11 cellular contexts compared by ENCODE assay signal in the genomic region with DNA sequence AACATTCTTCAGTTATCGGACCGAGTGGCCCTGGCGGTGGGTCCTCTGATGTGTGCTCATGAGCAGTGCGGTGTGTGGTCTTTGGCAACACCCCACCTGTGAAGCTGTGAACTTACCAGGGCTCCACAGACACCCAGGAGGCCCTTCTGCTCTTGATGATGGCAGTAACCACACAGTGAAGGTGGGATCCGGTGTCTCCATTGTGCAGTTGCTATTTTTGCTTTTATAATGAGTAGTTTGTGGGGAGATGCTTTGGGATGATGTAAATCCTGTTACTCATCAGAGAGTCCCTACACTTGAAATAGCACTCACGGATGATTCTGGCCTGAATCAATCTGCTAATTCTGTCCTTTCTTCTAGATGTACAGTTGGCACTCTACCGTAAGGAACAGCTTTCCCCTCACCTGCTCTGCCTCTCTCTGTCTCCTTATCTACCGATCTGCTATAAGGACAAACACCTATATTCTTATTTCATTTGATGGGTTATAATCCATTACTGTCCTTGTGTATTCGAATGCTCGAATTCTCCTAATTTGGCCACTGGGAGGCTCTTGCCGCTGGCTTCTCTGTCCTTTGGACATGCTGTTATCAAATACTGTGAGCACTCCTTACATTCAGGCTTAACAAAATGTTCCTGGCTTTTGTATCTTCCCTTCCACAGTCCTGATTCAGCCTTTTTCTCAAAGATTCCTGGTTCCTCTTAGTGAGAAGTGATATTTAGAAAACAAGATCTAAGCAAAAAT. TPM values are rescaled to one million over a fixed set of nuclear protein-coding genes. Genes with fewer than 3 reads are reported as not detected.
DNase-seq lines count a peak whose midpoint lies in the region; ATAC-seq, FAIRE-seq and TF ChIP-seq lines count a peak whose summit lies in the region.
"Had no signal": no experiment of that assay in that cellular context is flagged by ENCODE, and none has a peak within 500 bp of the region (broad histone marks: within the 10 kb centered on the region; RNA-seq: fewer than 3 reads in every experiment).

No MANE protein-coding gene starts in this region.

- H3K14ac ChIP-seq in IMR-90 (replicated peaks; ENCODE audit: low read depth, low read length) = peak overlapping the region; percentile 45; the same call in 1 of the 2 replicates

- H3K27me3 ChIP-seq in BJ (ENCODE audit: control insufficient read depth, insufficient read depth, low read length) = no peaks in the 10 kb centered on the region
- H3K27me3 ChIP-seq in IMR-90 (ENCODE audit: control insufficient read depth, insufficient read depth, low read length) = no peaks in the 10 kb centered on the region
- H3K27me3 ChIP-seq in bronchial epithelial cell (ENCODE audit: control insufficient read depth, insufficient read depth, low read length) = no peaks in the 10 kb centered on the region
- no peaks in the 10 kb centered on the region for H3K27me3 ChIP-seq in neural cell (ENCODE audit: insufficient read depth, low read depth, low read length)

- peak overlapping the region; percentile 95 for H2BK5ac ChIP-seq in IMR-90 (ENCODE audit: low read depth, low read length, poor library complexity, severe bottlenecking)

- H3K9me2 ChIP-seq in neural cell (ENCODE audit: insufficient read depth, low read length) = no peaks in the 10 kb centered on the region

- CTCF ChIA-PET in BJ (lab: Yijun Ruan, JAX) = interaction anchor here (0.7 to 1.5 kb wide), 2 partner anchors 11 to 14 kb away, joined by 3 read pairs; no protein-coding TSS in a partner anchor
- CTCF ChIA-PET in IMR-90 (lab: Yijun Ruan, JAX) = no interaction called here

- H2BK120ac ChIP-seq in IMR-90 (ENCODE audit: low read depth, low read length) = peak overlapping the region; percentile 81

- no peaks in the 10 kb centered on the region for H3F3A ChIP-seq in neural cell (ENCODE audit: insufficient read depth, low read length, poor library complexity, severe bottlenecking)

- peak overlapping the region; percentile 44; the same call in 1 of the 2 replicates for H3K23ac ChIP-seq in IMR-90 (ENCODE audit: low read depth, low read length)

- H3K9me3 ChIP-seq in IMR-90 (ENCODE audit: control insufficient read depth, insufficient read depth, low read length) = peaks cover 1% of the 10 kb centered on the region; the same call in 1 of the 2 replicates
- H3K9me3 ChIP-seq in neural cell (ENCODE audit: low read length) = no peaks in the 10 kb centered on the region

- H4K20me1 ChIP-seq in IMR-90 (ENCODE audit: insufficient read depth, low read length) (no peaks in the 10 kb centered on the region), neural cell (ENCODE audit: insufficient read depth) (no peaks in the 10 kb centered on the region)

- in situ Hi-C loops in IMR-90 (cut with MboI; ENCODE audit: low sequenced_read_pairs) = loop anchor here (10.0 kb wide), 2 partner anchors 455 to 675 kb away; no protein-coding TSS in a partner anchor

- H3K4ac ChIP-seq in IMR-90 (ENCODE audit: low read depth, low read length) = peak overlapping the region; percentile 75

- peak overlapping the region; percentile 90; the same call in 1 of the 2 replicates for H3K18ac ChIP-seq in IMR-90 (ENCODE audit: low read depth, low read length)

- peak overlapping the region; percentile 83 for H2AFZ ChIP-seq in IMR-90 (replicated peaks; ENCODE audit: low read length, poor library complexity)
- H2AFZ ChIP-seq in neural cell (ENCODE audit: low read depth, low read length) = no peak overlapping the region

- peaks cover 13 to 20% of the 10 kb centered on the region in 2 experiments; a peak in 3 of 4 replicates for H3K79me1 ChIP-seq in IMR-90 (ENCODE audit: low read depth in 1 of 2, low read length in 2 of 2)

- H3K4me2 ChIP-seq in IMR-90 (ENCODE audit: low read depth, low read length) (peak overlapping the region; percentile 75; the same call in 1 of the 2 replicates), neural cell (ENCODE audit: low read length) (no peak overlapping the region)

- H3K27ac ChIP-seq in IMR-90 (ENCODE audit: insufficient read depth, low read length) (peak overlapping the region; percentile 50; the same call in 1 of the 2 replicates), neural cell (ENCODE audit: low read length) (peak overlapping the region; percentile 34)

- H3K4me3 ChIP-seq in BJ (ENCODE audit: low read depth, low read length) = no peak overlapping the region
- H3K4me3 ChIP-seq in IMR-90 (ENCODE audit: insufficient read depth, low read depth, low read length) = no peak overlapping the region
- H3K4me3 ChIP-seq in bronchial epithelial cell (ENCODE audit: low read depth, low read length) = no peak overlapping the region
- H3K4me3 ChIP-seq in neural cell (ENCODE audit: low read length) = no peak overlapping the region

- peak overlapping the region; percentile 70 for H4K91ac ChIP-seq in IMR-90 (ENCODE audit: insufficient read depth, low read depth, low read length)

- H4K5ac ChIP-seq in IMR-90 (ENCODE audit: low read depth, low read length) = peak overlapping the region; percentile 60; the same call in 1 of the 2 replicates

- FAIRE-seq in bronchial epithelial cell (lab: Jason Lieb, UNC) = no peak
- FAIRE-seq: colon had no signal

- peaks cover 14% of the 10 kb centered on the region for H3K4me1 ChIP-seq in IMR-90 (ENCODE audit: control insufficient read depth, insufficient read depth, low read length)

- TF ChIP-seq RAD21 in IMR-90 (IDR thresholded peaks at IDR 0.05; ENCODE audit: low read length) (no peak; the same call in 1 of the 2 replicates), neural cell (conservative IDR thresholded peaks at IDR 0.05) (no peak)

- TF ChIP-seq EP300 in neural cell (conservative IDR thresholded peaks at IDR 0.05; ENCODE audit: poor library complexity, severe bottlenecking) = no peak

- peak overlapping the region in 1 of 2 experiments; percentile 72; a peak in 1 of 4 replicates for H4K8ac ChIP-seq in IMR-90 (ENCODE audit: low read depth in 2 of 2, low read length in 2 of 2)

- 94% methylated on average over 3 of the region's 11 CpGs; no CpG with 5 or more reads in 1 of the 2 experiments for whole genome bisulfite sequencing in IMR-90 (ENCODE audit: extremely low coverage in 2 of 2, insufficient read length in 1 of 2), 2 experiments

- BruUV-seq in IMR-90 (replicated peaks; lab: Mats Ljungman, UMichigan) = no TSS peak

- peak; percentile 56 for DNase-seq in BJ (ENCODE audit: low read depth)
- DNase-seq in IMR-90 = peak; percentile 91
- peak; percentile 19 for DNase-seq in bronchial epithelial cell (ENCODE audit: low read depth)
- DNase-seq in Ammon's horn (ENCODE audit: low spot score) = no peak
- DNase-seq in activated T-cell treated with anti-CD3 and anti-CD28 coated beads for 4 hours = no peak
- DNase-seq: NCI-H2227 treated with DMSO at 0.1 percent for 48 hours, SHP77 had no signal

- H2BK20ac ChIP-seq in IMR-90 (ENCODE audit: low read depth, low read length) = peak overlapping the region; percentile 78

- intact Hi-C loops in IMR-90 (cut with micrococcal nuclease) = loop anchor here (5.0 kb wide), 1 partner anchor 682 kb away; the partner anchor contains the start of gene SEMA5A

- H2AK9ac ChIP-seq in IMR-90 (replicated peaks; ENCODE audit: low read depth, low read length, poor library complexity) = no peak overlapping the region

- H3K36me3 ChIP-seq in BJ (ENCODE audit: control insufficient read depth, insufficient read depth, low read length) (no peaks in the 10 kb centered on the region), IMR-90 (ENCODE audit: control insufficient read depth, insufficient read depth, low read length) (no peaks in the 10 kb centered on the region), bronchial epithelial cell (ENCODE audit: control insufficient read depth, insufficient read depth, low read length) (peaks cover 3% of the 10 kb centered on the region), neural cell (ENCODE audit: insufficient read depth, low read length) (no peaks in the 10 kb centered on the region)

- TF ChIP-seq CTCF in BJ (IDR thresholded peaks at IDR 0.05; ENCODE audit: insufficient read depth, low read depth, low read length) (peak; percentile 52), IMR-90 (conservative IDR thresholded peaks at IDR 0.05; ENCODE audit: low read depth, low read length) (0 out of 2 replicates have a peak, but pooled peaks have one; percentile 18), bronchial epithelial cell (IDR thresholded peaks at IDR 0.05; ENCODE audit: insufficient read depth, low read length, severe bottlenecking) (no peak), neural cell (IDR thresholded peaks at IDR 0.05; ENCODE audit: poor library complexity, severe bottlenecking) (no peak)

- H3K79me2 ChIP-seq in neural cell (replicated peaks; ENCODE audit: insufficient read depth, low read length) = no peaks in the 10 kb centered on the region

- no peak overlapping the region; the same call in 1 of the 2 replicates for H3K56ac ChIP-seq in IMR-90 (ENCODE audit: extremely low read depth, insufficient read depth, low read length)

- POLR2A ChIA-PET in BJ (lab: Charles Lee) (no interaction called here), IMR-90 (lab: Charles Lee; ENCODE audit: unreplicated experiment) (no interaction called here)

- peak overlapping the region; percentile 72 for H2AK5ac ChIP-seq in IMR-90 (ENCODE audit: low read depth, low read length)

- peak; percentile 37; the same call in 1 of the 2 replicates for TF ChIP-seq POLR2A in IMR-90 (IDR thresholded peaks at IDR 0.05; ENCODE audit: low read depth, low read length)

- dilution Hi-C loops in IMR-90 (cut with HindIII; ENCODE audit: low sequenced_read_pairs, unreplicated experiment) = no loop called here

- H3K9me1 ChIP-seq in IMR-90 (ENCODE audit: insufficient read depth, low read length) = peaks cover 17% of the 10 kb centered on the region

- H3K9ac ChIP-seq in IMR-90 (ENCODE audit: low read depth, low read length) (no peak overlapping the region; the same call in 1 of the 2 replicates), neural cell (ENCODE audit: low read length) (no peak overlapping the region)

- ATAC-seq in IMR-90 (ENCODE audit: low read depth) (peak; percentile 23), GM18867 (IDR thresholded peaks at IDR 0.05; ENCODE audit: unreplicated experiment) (no peak), GM21619 (IDR thresholded peaks at IDR 0.05; ENCODE audit: unreplicated experiment) (no peak)

- H2BK15ac ChIP-seq in IMR-90 (ENCODE audit: low read depth, low read length) = peak overlapping the region; percentile 75; the same call in 2 of the 3 replicates

RNA-seq across cellular contexts. Expression of gene ATPSCKMT, which starts 20.2 kb away (rescaled TPM):
- polyA plus RNA-seq in BJ (2011; rRNA removed) (20.6 and 28.6 TPM in 2 replicates), IMR-90 (2012; rRNA removed) (17.3 and 29.8 TPM in 2 replicates), neural cell (69.5 and 72.9 TPM in 2 replicates)
- polyA minus RNA-seq in BJ (2011; rRNA and poly(A)+ RNA removed) = 6.5 and 12.9 TPM in 2 replicates
- total RNA-seq in IMR-90 (2012; rRNA removed) (33.9 and 65.8 TPM in 2 replicates), bronchial epithelial cell (17.8 and 20.3 TPM in 2 replicates)
- polyA plus RNA-seq in IMR-90 (2012; cell fraction: cytosol; rRNA removed) = 6.3 and 13.7 TPM in 2 replicates
- polyA plus RNA-seq in IMR-90 (2012; cell fraction: nucleus; rRNA removed; ENCODE audit: low replicate concordance) = 7.8 and 33.3 TPM in 2 replicates
- polyA minus RNA-seq in neural cell = 59.4 and 65.4 TPM in 2 replicates

RNA-seq across cellular contexts. Expression of gene CCT5, which starts 20.6 kb away (rescaled TPM):
- polyA plus RNA-seq in BJ (2011; rRNA removed) (374 and 413 TPM in 2 replicates), IMR-90 (2012; rRNA removed) (308 and 358 TPM in 2 replicates), neural cell (389 and 455 TPM in 2 replicates)
- polyA minus RNA-seq in BJ (2011; rRNA and poly(A)+ RNA removed) = 272 and 373 TPM in 2 replicates
- total RNA-seq in IMR-90 (2012; rRNA removed) (481 and 875 TPM in 2 replicates), bronchial epithelial cell (382 and 542 TPM in 2 replicates)
- polyA plus RNA-seq in IMR-90 (2012; cell fraction: cytosol; rRNA removed) = 108 and 177 TPM in 2 replicates
- polyA plus RNA-seq in IMR-90 (2012; cell fraction: nucleus; rRNA removed; ENCODE audit: low replicate concordance) = 87.7 and 227 TPM in 2 replicates
- polyA minus RNA-seq in neural cell = 310 and 355 TPM in 2 replicates

Comparison
In these comparisons a context has a peak if more than half of its experiments do, and no peak if none do; other contexts are left out.
1. DNase-seq: peak in BJ (single experiment), IMR-90 (single experiment) and bronchial epithelial cell (single experiment); none in Ammon's horn (single experiment) and activated T-cell treated with anti-CD3 and anti-CD28 coated beads for 4 hours (single experiment).
2. CTCF ChIP-seq: peak in BJ (single experiment) and IMR-90 (single experiment); none in bronchial epithelial cell (single experiment) and neural cell (single experiment).